Comparison of ENCODE assay signal across 19 cellular contexts in the genomic region with DNA sequence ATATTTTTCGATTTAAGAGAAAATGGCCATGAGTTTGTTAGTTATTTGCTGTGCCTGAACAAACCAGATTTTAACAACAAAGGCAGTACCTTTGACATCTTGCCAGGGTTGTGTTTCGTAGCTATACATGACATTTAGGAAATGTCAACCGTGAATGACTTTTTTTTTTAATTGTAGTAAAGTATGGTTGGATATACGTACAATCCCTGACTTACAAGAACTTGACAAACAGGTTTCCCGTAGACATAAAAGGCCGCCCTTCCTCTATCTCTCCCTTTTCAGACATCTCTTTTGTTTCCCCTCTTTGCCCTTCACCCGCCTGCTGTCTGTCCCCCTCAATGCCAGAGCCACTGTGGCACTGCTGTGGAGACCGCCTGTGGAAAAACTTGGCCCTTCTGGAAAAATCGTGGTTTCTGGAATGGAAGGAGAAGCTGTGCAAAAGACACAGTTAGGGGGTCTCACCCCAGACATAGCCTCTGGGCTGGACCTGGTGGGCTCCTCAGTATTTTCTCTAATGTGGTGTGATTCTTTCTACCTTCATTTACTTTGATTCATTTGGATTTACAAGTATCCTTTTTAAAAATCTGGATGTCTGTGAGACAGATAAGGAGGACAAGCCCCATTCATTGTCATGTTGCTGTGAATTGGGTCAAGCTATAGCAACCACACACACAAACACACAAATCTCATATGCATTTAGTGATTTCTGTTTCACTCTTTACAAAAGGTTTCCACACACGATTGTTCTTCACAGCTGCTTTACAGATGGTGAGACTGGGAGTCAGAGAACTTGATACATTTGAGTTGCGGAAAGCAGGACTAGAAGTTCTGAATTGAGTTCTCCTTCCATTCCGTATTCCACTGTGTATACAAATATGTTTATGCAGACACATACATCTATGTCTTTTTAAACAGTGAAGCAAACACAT. TPM values are rescaled to one million over a fixed set of nuclear protein-coding genes. Genes with fewer than 3 reads are reported as not detected.
A peak's percentile ranks its signal among the peaks of the same experiment; 100 is the strongest.
DNase-seq lines count a peak whose midpoint lies in the region; ATAC-seq, FAIRE-seq and TF ChIP-seq lines count a peak whose summit lies in the region.
"Had no signal": no experiment of that assay in that cellular context is flagged by ENCODE, and none has a peak within 500 bp of the region (broad histone marks: within the 10 kb centered on the region; RNA-seq: fewer than 3 reads in every experiment).

No MANE protein-coding gene starts in this region.

- intact Hi-C loops in esophagus squamous epithelium (cut with DNase I): no loop called here
- intact Hi-C loops in Right ventricle myocardium superior (cut with DNase I): no loop called here
- intact Hi-C loops in kidney (cut with DNase I): no loop called here

- no peak for FAIRE-seq in kidney (lab: Jason Lieb, UNC)
- FAIRE-seq: G401.6 had no signal

- H3K4me1 ChIP-seq in esophagus squamous epithelium (peaks cover 13 to 69% (median 43%) of the 10 kb centered on the region in 3 donors), kidney (ENCODE audit: control insufficient read depth in 1 of 2, insufficient read depth in 1 of 2, low read depth in 1 of 2, low read length in 2 of 2) (peaks cover 12 to 36% of the 10 kb centered on the region in 2 donors)

- H3K4me3 ChIP-seq in esophagus squamous epithelium: no peak overlapping the region
- no peak overlapping the region for H3K4me3 ChIP-seq in kidney (ENCODE audit: low read length in 2 of 2)
- H3K4me3 ChIP-seq: vagina had no signal

- TF ChIP-seq CTCF in esophagus squamous epithelium (IDR thresholded peaks at IDR 0.05) (no peak), osteocyte (IDR thresholded peaks at IDR 0.05) (no peak), kidney (IDR thresholded peaks at IDR 0.05; ENCODE audit: borderline replicate concordance, extremely low read depth, insufficient read depth) (no peak)

- H3K4me3 Mint-ChIP-seq in osteocyte (ENCODE audit: unreplicated experiment): no peak overlapping the region
- H3K4me3 Mint-ChIP-seq: activated CD8-positive, alpha-beta T cell treated with anti-CD3 and anti-CD28 coated beads for 36 hours; activated naive CD4-positive, alpha-beta T cell treated with anti-CD3 and anti-CD28 coated beads, Interleukin-2, amount 50 U/mL, for 24 hours; activated T-cell treated with anti-CD3 and anti-CD28 coated beads, Interleukin-2, amount 50 U/mL, for 4 hours; naive B cell had no signal

- no peak overlapping the region for H3K9ac ChIP-seq in kidney (ENCODE audit: low read length in 2 of 2)
- H3K9ac ChIP-seq: parathyroid adenoma had no signal

- ATAC-seq in Right ventricle myocardium superior (ENCODE audit: poor library complexity): no peak
- ATAC-seq: activated CD8-positive, alpha-beta T cell treated with anti-CD3 and anti-CD28 coated beads for 36 hours; activated T-cell treated with anti-CD3 and anti-CD28 coated beads, Interleukin-2, amount 50 U/mL, for 4 hours; Right ventricle myocardium inferior had no signal

- H3K27ac ChIP-seq in esophagus squamous epithelium: peak overlapping the region in 3 of 4 donors; percentile 10 to 57 (median 39)
- H3K27ac ChIP-seq in kidney (ENCODE audit: low read depth in 2 of 2, low read length in 2 of 2): no peak overlapping the region
- H3K27ac ChIP-seq: epithelial cell of prostate, parathyroid adenoma, vagina had no signal

- peaks cover 80% of the 10 kb centered on the region for H3K4me1 Mint-ChIP-seq in osteocyte (ENCODE audit: unreplicated experiment)
- H3K4me1 Mint-ChIP-seq: activated naive CD4-positive, alpha-beta T cell treated with anti-CD3 and anti-CD28 coated beads, Interleukin-2, amount 50 U/mL, for 24 hours; naive B cell had no signal

- no peaks in the 10 kb centered on the region for H3K9me3 Mint-ChIP-seq in osteocyte (ENCODE audit: unreplicated experiment)
- H3K9me3 Mint-ChIP-seq: activated CD8-positive, alpha-beta T cell treated with anti-CD3 and anti-CD28 coated beads for 36 hours; activated naive CD4-positive, alpha-beta T cell treated with anti-CD3 and anti-CD28 coated beads, Interleukin-2, amount 50 U/mL, for 24 hours; activated T-cell treated with anti-CD3 and anti-CD28 coated beads, Interleukin-2, amount 50 U/mL, for 4 hours; naive B cell had no signal

- H3K36me3 Mint-ChIP-seq in osteocyte (ENCODE audit: unreplicated experiment): peaks cover 13% of the 10 kb centered on the region
- H3K36me3 Mint-ChIP-seq: activated naive CD4-positive, alpha-beta T cell treated with anti-CD3 and anti-CD28 coated beads, Interleukin-2, amount 50 U/mL, for 24 hours; naive B cell had no signal

- no peak for TF ChIP-seq POLR2A in esophagus squamous epithelium (IDR thresholded peaks at IDR 0.05)

- H3K27me3 ChIP-seq in esophagus squamous epithelium: no peaks in the 10 kb centered on the region
- H3K27me3 ChIP-seq: vagina had no signal

- whole genome bisulfite sequencing in esophagus squamous epithelium, 2 donors: 51 to 68% methylated on average over 12 of the region's 12 CpGs

- H3K27me3 Mint-ChIP-seq in osteocyte (ENCODE audit: unreplicated experiment): no peaks in the 10 kb centered on the region
- H3K27me3 Mint-ChIP-seq: activated CD8-positive, alpha-beta T cell treated with anti-CD3 and anti-CD28 coated beads for 36 hours; activated naive CD4-positive, alpha-beta T cell treated with anti-CD3 and anti-CD28 coated beads, Interleukin-2, amount 50 U/mL, for 24 hours had no signal

- no peaks in the 10 kb centered on the region for H3K36me3 ChIP-seq in esophagus squamous epithelium
- H3K36me3 ChIP-seq in kidney (ENCODE audit: control insufficient read depth in 1 of 2, insufficient read depth in 2 of 2, low read length in 2 of 2): no peaks in the 10 kb centered on the region
- H3K36me3 ChIP-seq: vagina had no signal

- H3K27ac Mint-ChIP-seq in osteocyte (ENCODE audit: unreplicated experiment): peak overlapping the region; percentile 80
- H3K27ac Mint-ChIP-seq: activated CD8-positive, alpha-beta T cell treated with anti-CD3 and anti-CD28 coated beads for 36 hours; activated naive CD4-positive, alpha-beta T cell treated with anti-CD3 and anti-CD28 coated beads, Interleukin-2, amount 50 U/mL, for 24 hours had no signal

- peak; percentile 37 for DNase-seq in HT-29 (ENCODE audit: low spot score)
- DNase-seq in NCI-H748 (lab: John Stamatoyannopoulos, UW; ENCODE audit: unreplicated experiment): peak; percentile 94
- no peak for DNase-seq in esophagus squamous epithelium (lab: John Stamatoyannopoulos, UW)
- DNase-seq in osteocyte (ENCODE audit: extremely low spot score, unreplicated experiment): no peak
- DNase-seq in COLO668 (lab: John Stamatoyannopoulos, UW; ENCODE audit: unreplicated experiment): no peak
- DNase-seq in Right ventricle myocardium superior: no peak
- DNase-seq in kidney: no peak
- DNase-seq: activated CD8-positive, alpha-beta T cell treated with anti-CD3 and anti-CD28 coated beads for 36 hours; activated T-cell treated with anti-CD3 and anti-CD28 coated beads, Interleukin-2, amount 50 U/mL, for 4 hours; cortex of kidney; naive B cell; NCI-H226; stimulated activated CD4-positive, alpha-beta T cell treated with anti-CD3 and anti-CD28 coated beads, Interleukin-4, amount 100 ng/mL, for 1 hour had no signal

- H3K9me3 ChIP-seq in esophagus squamous epithelium (no peaks in the 10 kb centered on the region), kidney (ENCODE audit: control insufficient read depth in 1 of 2, low read length in 2 of 2) (no peaks in the 10 kb centered on the region)
- H3K9me3 ChIP-seq: vagina had no signal

RNA-seq across cellular contexts. Expression of gene SPATS2L, which starts 48.6 kb away (rescaled TPM):
- total RNA-seq in HT-29 (2014; rRNA removed; shearing (Covaris generic)): 60.5 and 64.0 TPM in 2 replicates
- 10 to 100 TPM; 53.2 to 91.9 (median 68.3) TPM for total RNA-seq in esophagus squamous epithelium
- 152 and 155 TPM in 2 replicates for total RNA-seq in osteocyte
- total RNA-seq in Right ventricle myocardium superior: 71.1 TPM
- 166 TPM for total RNA-seq in kidney
- polyA plus RNA-seq in kidney (ENCODE audit: insufficient read depth, low read depth, low replicate concordance): 86.1 TPM

Comparison
In these comparisons a context has a peak if more than half of its experiments do, and no peak if none do; other contexts are left out.
1. DNase-seq: peak in HT-29 (single experiment) and NCI-H748 (single experiment); none in esophagus squamous epithelium (single experiment), osteocyte (single experiment), COLO668 (single experiment), Right ventricle myocardium superior (single experiment) and kidney (single experiment).
2. H3K27ac ChIP-seq: peak in esophagus squamous epithelium (3 of 4); none in kidney (0 of 2).